ENCODE assay signal across 1 cellular context in the genomic region with DNA sequence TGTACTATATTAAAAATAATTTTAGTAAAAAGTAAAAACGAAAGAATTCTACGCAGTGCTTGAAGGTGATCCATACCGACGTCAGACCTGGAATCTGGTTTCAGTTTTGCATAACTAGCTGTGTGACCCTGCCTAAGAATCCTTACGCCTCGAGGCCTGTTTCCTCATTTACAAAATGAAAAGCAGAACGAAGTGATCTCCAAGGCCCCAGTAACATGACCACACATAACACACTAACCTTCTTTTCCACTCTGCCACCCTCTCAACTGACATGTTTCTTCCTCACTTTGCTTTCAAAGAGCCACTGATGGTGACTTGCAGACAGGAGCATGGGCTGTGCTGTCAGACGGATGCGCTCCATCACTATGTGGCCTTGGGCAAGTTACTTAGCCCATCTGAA.
TF ChIP-seq lines count a peak whose summit lies in the region.

No MANE protein-coding gene starts in this region.

TF ChIP-seq in H1, 55 proteins besides CTCF, POLR2A, EP300 and RAD21:
- no peak for TF ChIP-seq EZH2 (IDR thresholded peaks at IDR 0.05; ENCODE audit: low read depth, low read length, severe bottlenecking)
- 0 out of 2 replicates have a peak, but pooled peaks have one; percentile 22 for TF ChIP-seq POLR2AphosphoS5 (IDR thresholded peaks at IDR 0.05; ENCODE audit: low read depth, low read length)
- TF ChIP-seq FOSL1 (IDR thresholded peaks at IDR 0.05; ENCODE audit: insufficient read depth, low read depth, low read length): no peak
